In the genomic region with DNA sequence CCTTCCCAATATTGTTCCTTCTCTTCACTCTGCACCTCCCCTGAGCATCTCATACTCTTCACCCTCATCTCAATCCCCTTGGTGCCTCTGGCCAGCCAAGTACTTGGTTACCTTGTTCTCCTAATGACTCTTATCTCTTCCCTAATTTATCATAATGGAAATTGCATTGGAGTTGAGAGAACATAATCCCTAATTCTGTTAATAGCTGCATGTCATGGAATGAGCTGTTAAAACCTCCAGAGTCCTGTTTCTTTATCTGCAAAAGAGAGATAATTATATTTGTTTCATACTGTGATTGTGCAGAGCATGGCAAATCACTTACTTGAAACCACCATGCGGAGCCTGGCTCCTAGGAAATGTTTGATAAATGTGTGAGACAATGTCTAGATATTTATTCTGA, we compare ENCODE assay signal across 26 cellular contexts.
"Had no signal": no experiment of that assay in that cellular context is flagged by ENCODE, and none has a peak within 500 bp of the region (broad histone marks: within the 10 kb centered on the region; RNA-seq: fewer than 3 reads in every experiment).

No MANE protein-coding gene starts in this region.

- H3K36me3 ChIP-seq: adrenal gland, colonic mucosa had no signal

- H3K27ac ChIP-seq: adrenal gland, body of pancreas, colonic mucosa had no signal

- DNase-seq: activated CD4-positive, alpha-beta memory T cell treated with anti-CD3 and anti-CD28 coated beads for 36 hours; activated CD4-positive, alpha-beta T cell treated with anti-CD3 and anti-CD28 coated beads for 36 hours; activated CD4-positive, alpha-beta T cell treated with anti-CD3 and anti-CD28 coated beads, Interleukin-2, amount 10 ng/mL, durations not matched to agents 24 days and 14 days; activated CD4-positive, CD25-positive, alpha-beta regulatory T cell; activated CD4-positive, CD25-positive, alpha-beta regulatory T cell treated with anti-CD3 and anti-CD28 coated beads, Interleukin-2, amount 50 U/mL, for 72 hours; activated CD8-positive, alpha-beta memory T cell treated with anti-CD3 and anti-CD28 coated beads, Interleukin-2, amount 10 ng/mL, durations not matched to agents 7 days and 5 days; activated CD8-positive, alpha-beta memory T cell treated with anti-CD3 and anti-CD28 coated beads, Interleukin-2, amount 50 U/mL, for 4 hours; activated CD8-positive, alpha-beta T cell treated with anti-CD3 and anti-CD28 coated beads, Interleukin-2, amount 10 ng/mL, durations not matched to agents 7 days and 5 days; activated effector memory CD4-positive, alpha-beta T cell treated with anti-CD3 and anti-CD28 coated beads, Interleukin-2, amount 50 U/mL, for 16 hours; activated naive CD4-positive, alpha-beta T cell treated with anti-CD3 and anti-CD28 coated beads for 36 hours; activated naive CD8-positive, alpha-beta T cell treated with anti-CD3 and anti-CD28 coated beads for 36 hours; activated naive CD8-positive, alpha-beta T cell treated with anti-CD3 and anti-CD28 coated beads, Interleukin-2, amount 50 U/mL, for 24 hours; activated T-cell treated with anti-CD3 and anti-CD28 coated beads, Interleukin-2, amount 50 U/mL, for 1 hour; activated T-cell treated with anti-CD3 and anti-CD28 coated beads, Interleukin-2, amount 50 U/mL, for 48 hours; adrenal gland; amygdala; aorta; body of pancreas; caudate nucleus; colonic mucosa; effector memory CD4-positive, alpha-beta T cell; endodermal cell; foreskin fibroblast; head of caudate nucleus; T-helper 2 cell had no signal

- H3K9me3 ChIP-seq: adrenal gland, body of pancreas, colonic mucosa had no signal

- H3K4me3 ChIP-seq: adrenal gland, body of pancreas, colonic mucosa had no signal

- H3K4me1 ChIP-seq: adrenal gland, body of pancreas, colonic mucosa had no signal

- ATAC-seq: activated CD4-positive, alpha-beta T cell treated with anti-CD3 and anti-CD28 coated beads for 36 hours; activated CD8-positive, alpha-beta memory T cell treated with anti-CD3 and anti-CD28 coated beads, Interleukin-2, amount 10 ng/mL, durations not matched to agents 7 days and 5 days; activated CD8-positive, alpha-beta T cell treated with anti-CD3 and anti-CD28 coated beads, Interleukin-2, amount 10 ng/mL, durations not matched to agents 7 days and 5 days; activated naive CD8-positive, alpha-beta T cell treated with anti-CD3 and anti-CD28 coated beads, Interleukin-2, amount 50 U/mL, for 24 hours; body of pancreas; esophagus mucosa had no signal
